8 cellular contexts compared by ENCODE assay signal in the genomic region with DNA sequence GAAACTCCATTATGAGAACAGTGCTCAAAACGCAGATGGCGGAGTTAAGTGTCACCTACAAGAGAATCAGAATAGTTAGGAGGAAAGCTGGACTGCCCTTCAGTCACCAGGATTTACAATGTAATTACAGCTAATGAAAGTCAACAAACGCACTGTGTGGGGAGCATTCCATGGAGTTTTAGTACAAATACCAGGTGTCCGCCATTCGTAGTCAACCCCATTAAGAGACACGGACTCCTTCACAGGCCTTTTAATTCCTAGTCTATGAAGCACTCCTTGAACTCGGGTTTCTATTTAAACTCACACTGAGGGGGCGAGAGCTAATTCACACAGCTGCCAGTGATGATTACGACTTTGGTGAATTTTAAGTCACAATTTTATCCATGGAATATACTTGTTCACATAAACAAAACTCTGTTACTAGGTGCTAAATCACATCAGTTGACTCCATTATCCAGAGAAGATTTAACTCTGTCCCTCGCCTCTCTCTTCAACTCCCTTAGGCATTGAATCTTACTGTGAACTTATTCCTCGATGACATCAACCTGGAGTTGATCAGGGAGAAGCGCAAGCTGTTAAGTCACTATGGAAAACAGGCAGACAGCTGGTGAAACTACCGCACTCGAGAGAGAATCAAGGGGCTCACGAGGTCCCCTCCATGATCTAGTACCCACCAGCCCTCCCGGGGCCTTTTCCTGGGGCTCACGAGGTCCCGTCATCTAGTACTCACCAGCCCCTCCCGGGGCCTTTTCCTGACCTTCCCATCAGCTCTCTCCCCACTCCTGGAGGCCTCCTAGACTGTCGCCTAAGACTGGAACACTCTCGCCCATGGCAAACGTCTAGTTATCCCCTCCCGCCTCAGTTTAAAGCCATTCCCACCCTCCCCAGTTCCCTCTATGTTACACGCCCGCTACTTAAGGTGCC. TPM values are rescaled to one million over a fixed set of nuclear protein-coding genes. Genes with fewer than 3 reads are reported as not detected.
DNase-seq lines count a peak whose midpoint lies in the region; ATAC-seq, FAIRE-seq and TF ChIP-seq lines count a peak whose summit lies in the region.

No MANE protein-coding gene starts in this region.

- no peaks in the 10 kb centered on the region for H3K9me1 ChIP-seq in keratinocyte (ENCODE audit: control insufficient read depth, extremely low read depth, insufficient read depth, low read length)

- no peak for TF ChIP-seq POLR2A in suprapubic skin (IDR thresholded peaks at IDR 0.05)

- no peak for ATAC-seq in GM18907 (IDR thresholded peaks at IDR 0.05; ENCODE audit: unreplicated experiment)

- H3K4me3 ChIP-seq in keratinocyte (ENCODE audit: control insufficient read depth in 2 of 3, extremely low read depth in 1 of 3, insufficient read depth in 2 of 3, low read depth in 1 of 3, low read length in 3 of 3) (peak overlapping the region; percentile 75 to 81 (median 81)), suprapubic skin (peak overlapping the region; percentile 84)

- WGBS in suprapubic skin: 70% methylated on average over 25 of the region's 25 CpGs

- DNase-seq in T-helper 1 cell (no peak), keratinocyte (ENCODE audit: low read depth, low spot score) (no peak), suprapubic skin (ENCODE audit: low spot score in 2 of 2) (no peak), NCI-H82 treated with DMSO at 0.1 percent for 48 hours (lab: John Stamatoyannopoulos, UW; ENCODE audit: unreplicated experiment) (no peak), NOMO-1 treated with dmso at 0.1 percent for 144 hours (lab: John Stamatoyannopoulos, UW; ENCODE audit: unreplicated experiment) (no peak)
- no peak for DNase-seq in activated T-helper 2 cell treated with anti-CD3 and anti-CD28 coated beads, Interferon-gamma antibody, Interleukin-2, Interleukin-4, amounts not matched to agents 10 μg/mL and 5 μg/mL and 100 μg/mL, durations not matched to agents 14 hours and 24 hours and 36 hours (ENCODE audit: low spot score)

- H3K79me2 ChIP-seq in keratinocyte (ENCODE audit: control insufficient read depth, insufficient read depth, low read length): peaks cover 46% of the 10 kb centered on the region

- peak overlapping the region; percentile 75 for H3K4me2 ChIP-seq in keratinocyte (ENCODE audit: control insufficient read depth, extremely low read depth, insufficient read depth, low read depth, low read length)

- peak overlapping the region; percentile 97 for H3K9ac ChIP-seq in keratinocyte (ENCODE audit: control insufficient read depth, extremely low read depth, insufficient read depth, low read length)

- no peak overlapping the region for H2AFZ ChIP-seq in keratinocyte (ENCODE audit: control insufficient read depth, low read length)

- intact Hi-C loops in activated T-helper 2 cell treated with anti-CD3 and anti-CD28 coated beads, Interferon-gamma antibody, Interleukin-2, Interleukin-4, amounts not matched to agents 10 μg/mL and 5 μg/mL and 100 μg/mL, durations not matched to agents 14 hours and 24 hours and 36 hours (cut with micrococcal nuclease): no loop called here

- H3K36me3 ChIP-seq in keratinocyte (ENCODE audit: control insufficient read depth in 2 of 2, extremely low read depth in 1 of 2, insufficient read depth in 2 of 2, low read length in 2 of 2): peaks cover 17 to 19% of the 10 kb centered on the region in 2 experiments
- H3K36me3 ChIP-seq in suprapubic skin: peaks cover 44% of the 10 kb centered on the region

- H3K9me3 Mint-ChIP-seq in T-helper 1 cell treated with Interleukin-12 subunit alpha and Interleukin-12 subunit beta and Interleukin-4 antibody, amounts not matched to agents 30 μg/mL and 1 μg/mL, for 36 hours: no peaks in the 10 kb centered on the region
- H3K9me3 Mint-ChIP-seq in activated T-helper 2 cell treated with anti-CD3 and anti-CD28 coated beads, Interferon-gamma antibody, Interleukin-2, Interleukin-4, amounts not matched to agents 10 μg/mL and 5 μg/mL and 100 μg/mL, durations not matched to agents 14 hours and 24 hours and 36 hours: no peaks in the 10 kb centered on the region

- H3K27me3 Mint-ChIP-seq in T-helper 1 cell treated with Interleukin-12 subunit alpha and Interleukin-12 subunit beta and Interleukin-4 antibody, amounts not matched to agents 30 μg/mL and 1 μg/mL, for 36 hours (ENCODE audit: low read depth): no peaks in the 10 kb centered on the region
- no peaks in the 10 kb centered on the region for H3K27me3 Mint-ChIP-seq in activated T-helper 2 cell treated with anti-CD3 and anti-CD28 coated beads, Interferon-gamma antibody, Interleukin-2, Interleukin-4, amounts not matched to agents 10 μg/mL and 5 μg/mL and 100 μg/mL, durations not matched to agents 14 hours and 24 hours and 36 hours (ENCODE audit: low read depth)

- no peak for TF ChIP-seq EP300 in suprapubic skin (IDR thresholded peaks at IDR 0.05)

- TF ChIP-seq CTCF in keratinocyte (optimal IDR thresholded peaks at IDR 0.05 in 1 of 3, IDR thresholded peaks at IDR 0.05 in 1 of 3, conservative IDR thresholded peaks at IDR 0.05 in 1 of 3; ENCODE audit: extremely low read depth in 1 of 3, insufficient read depth in 2 of 3, low read length in 3 of 3) (no peak), suprapubic skin (IDR thresholded peaks at IDR 0.05) (no peak)

- no peak for FAIRE-seq in keratinocyte (lab: Jason Lieb, UNC)

- peak overlapping the region; percentile 85 for H3K27ac Mint-ChIP-seq in T-helper 1 cell treated with Interleukin-12 subunit alpha and Interleukin-12 subunit beta and Interleukin-4 antibody, amounts not matched to agents 30 μg/mL and 1 μg/mL, for 36 hours
- H3K27ac Mint-ChIP-seq in activated T-helper 2 cell treated with anti-CD3 and anti-CD28 coated beads, Interferon-gamma antibody, Interleukin-2, Interleukin-4, amounts not matched to agents 10 μg/mL and 5 μg/mL and 100 μg/mL, durations not matched to agents 14 hours and 24 hours and 36 hours: peak overlapping the region; percentile 78

- H3K9me3 ChIP-seq in keratinocyte (ENCODE audit: control insufficient read depth, low read depth, low read length) (no peaks in the 10 kb centered on the region), suprapubic skin (no peaks in the 10 kb centered on the region)

- H4K20me1 ChIP-seq in keratinocyte (ENCODE audit: control insufficient read depth, extremely low read depth, insufficient read depth, low read length): no peaks in the 10 kb centered on the region

- peaks cover 14% of the 10 kb centered on the region for H3K4me1 ChIP-seq in keratinocyte (ENCODE audit: control insufficient read depth, extremely low read depth, insufficient read depth, low read length)
- H3K4me1 ChIP-seq in suprapubic skin: peaks cover 27% of the 10 kb centered on the region

- peaks cover 20% of the 10 kb centered on the region for H3K36me3 Mint-ChIP-seq in T-helper 1 cell treated with Interleukin-12 subunit alpha and Interleukin-12 subunit beta and Interleukin-4 antibody, amounts not matched to agents 30 μg/mL and 1 μg/mL, for 36 hours (ENCODE audit: low read depth)
- peaks cover 47% of the 10 kb centered on the region for H3K36me3 Mint-ChIP-seq in activated T-helper 2 cell treated with anti-CD3 and anti-CD28 coated beads, Interferon-gamma antibody, Interleukin-2, Interleukin-4, amounts not matched to agents 10 μg/mL and 5 μg/mL and 100 μg/mL, durations not matched to agents 14 hours and 24 hours and 36 hours (ENCODE audit: low read depth)

- H3K4me1 Mint-ChIP-seq in T-helper 1 cell treated with Interleukin-12 subunit alpha and Interleukin-12 subunit beta and Interleukin-4 antibody, amounts not matched to agents 30 μg/mL and 1 μg/mL, for 36 hours (ENCODE audit: low read depth): peaks cover 19% of the 10 kb centered on the region
- H3K4me1 Mint-ChIP-seq in activated T-helper 2 cell treated with anti-CD3 and anti-CD28 coated beads, Interferon-gamma antibody, Interleukin-2, Interleukin-4, amounts not matched to agents 10 μg/mL and 5 μg/mL and 100 μg/mL, durations not matched to agents 14 hours and 24 hours and 36 hours (ENCODE audit: low read depth): peaks cover 16% of the 10 kb centered on the region

- H3K27ac ChIP-seq in keratinocyte (ENCODE audit: control insufficient read depth, insufficient read depth, low read length) (peak overlapping the region; percentile 56), suprapubic skin (no peak overlapping the region)

- peak overlapping the region; percentile 91 for H3K4me3 Mint-ChIP-seq in T-helper 1 cell treated with Interleukin-12 subunit alpha and Interleukin-12 subunit beta and Interleukin-4 antibody, amounts not matched to agents 30 μg/mL and 1 μg/mL, for 36 hours
- peak overlapping the region; percentile 91 for H3K4me3 Mint-ChIP-seq in activated T-helper 2 cell treated with anti-CD3 and anti-CD28 coated beads, Interferon-gamma antibody, Interleukin-2, Interleukin-4, amounts not matched to agents 10 μg/mL and 5 μg/mL and 100 μg/mL, durations not matched to agents 14 hours and 24 hours and 36 hours (ENCODE audit: low read depth)

- H3K27me3 ChIP-seq in keratinocyte (ENCODE audit: control insufficient read depth, extremely low read depth, insufficient read depth, low read length) (no peaks in the 10 kb centered on the region), suprapubic skin (no peaks in the 10 kb centered on the region)

- dilution Hi-C loops in keratinocyte (cut with MboI; ENCODE audit: extremely low pct_ligation_motif_present, low sequenced_read_pairs): no loop called here

RNA-seq across cellular contexts. Expression of a gene that starts 1.5 kb away (rescaled TPM):
- 20.5 and 21.9 TPM in 2 replicates for total RNA-seq in activated T-helper 2 cell treated with anti-CD3 and anti-CD28 coated beads, Interferon-gamma antibody, Interleukin-2, Interleukin-4, amounts not matched to agents 10 μg/mL and 5 μg/mL and 100 μg/mL, durations not matched to agents 14 hours and 24 hours and 36 hours
- 25.5 to 31.1 TPM (median 27.5 TPM) in 3 replicates for polyA plus RNA-seq in keratinocyte
- 24.6 TPM for polyA plus RNA-seq in keratinocyte (2011; ENCODE audit: low read depth)
- polyA plus RNA-seq in keratinocyte (2011; cell fraction: cytosol; rRNA removed): 27.1 and 38.3 TPM in 2 replicates
- 19.3 and 22.6 TPM in 2 replicates for polyA plus RNA-seq in keratinocyte (2011; cell fraction: nucleus; rRNA removed)
- polyA plus RNA-seq in keratinocyte (2012; ENCODE audit: low replicate concordance): 17.8 and 34.0 TPM in 2 replicates
- 11.2 to 16.9 TPM (median 11.2 TPM) in 3 replicates for polyA minus RNA-seq in keratinocyte
- polyA minus RNA-seq in keratinocyte (2011; cell fraction: cytosol; rRNA and poly(A)+ RNA removed): 6.3 TPM
- polyA minus RNA-seq in keratinocyte (2011; cell fraction: nucleus; rRNA and poly(A)+ RNA removed): 6.0 and 8.8 TPM in 2 replicates
- 10 to 100 TPM; 17.8 to 27.0 (median 22.3) TPM for total RNA-seq in suprapubic skin
